8 cellular contexts compared by ENCODE assay signal in genomic region chr6:127420558-127420957, GRCh38. TPM values are rescaled to one million over a fixed set of nuclear protein-coding genes. Genes with fewer than 3 reads are reported as not detected.
DNase-seq lines count a peak whose midpoint lies in the region; ATAC-seq, FAIRE-seq and TF ChIP-seq lines count a peak whose summit lies in the region.

No MANE protein-coding gene starts in this region.

- no peak overlapping the region for H3K4me3 ChIP-seq in WI38 (ENCODE audit: low read depth, low read length)
- H3K4me3 ChIP-seq in bronchial epithelial cell (ENCODE audit: low read depth, low read length): no peak overlapping the region

- no peaks in the 10 kb centered on the region for H3K27me3 ChIP-seq in bronchial epithelial cell (ENCODE audit: control insufficient read depth, insufficient read depth, low read length)

- peak; percentile 92 for DNase-seq in AG08395 (ENCODE audit: low spot score)
- peak; percentile 8 for DNase-seq in NCI-H2227 (lab: John Stamatoyannopoulos, UW; ENCODE audit: unreplicated experiment)
- peak; percentile 96 for DNase-seq in bronchial epithelial cell (ENCODE audit: low read depth)
- peak; percentile 47 for DNase-seq in left lobe of liver (ENCODE audit: low spot score)
- DNase-seq in stimulated activated CD4-positive, alpha-beta T cell treated with anti-CD3 and anti-CD28 coated beads, TNF-alpha, amount 100 ng/mL, for 48 hours (ENCODE audit: low read depth in 3 of 3): peak; percentile 50 to 78 (median 56)

- TF ChIP-seq CTCF in WI38 (IDR thresholded peaks at IDR 0.05; ENCODE audit: low read depth, low read length) (peak; percentile 29; the same call in 1 of the 2 replicates), bronchial epithelial cell (IDR thresholded peaks at IDR 0.05; ENCODE audit: insufficient read depth, low read length, severe bottlenecking) (peak; percentile 44)

- no peaks in the 10 kb centered on the region for H3K36me3 ChIP-seq in bronchial epithelial cell (ENCODE audit: control insufficient read depth, insufficient read depth, low read length)

- FAIRE-seq in bronchial epithelial cell (lab: Jason Lieb, UNC): peak; percentile 80

- ATAC-seq in GM18519 (IDR thresholded peaks at IDR 0.05; ENCODE audit: low FRiP score, unreplicated experiment) (peak; percentile 100), HG03025 (IDR thresholded peaks at IDR 0.05; ENCODE audit: low FRiP score, unreplicated experiment) (peak; percentile 100), left lobe of liver (peak; percentile 99)

RNA-seq across cellular contexts. Expression of gene KIAA0408, which starts 38.6 kb away (rescaled TPM):
- total RNA-seq in bronchial epithelial cell (not detected in 2 replicates), left lobe of liver (0.13 TPM)

Comparison
In these comparisons a context has a peak if more than half of its experiments do, and no peak if none do; other contexts are left out.
1. DNase-seq: peak in every context shown above with its lines; median percentile 96 in bronchial epithelial cell; 92 in AG08395; 56 in stimulated activated CD4-positive, alpha-beta T cell treated with anti-CD3 and anti-CD28 coated beads, TNF-alpha, amount 100 ng/mL, for 48 hours; 47 in left lobe of liver; 8 in NCI-H2227.